ENCODE assay signal across 2 cellular contexts in genomic region chr7:1140481-1141104, GRCh38.
TF ChIP-seq lines count a peak whose summit lies in the region.

No MANE protein-coding gene starts in this region.

TF ChIP-seq in SK-N-SH treated with all-trans-retinoic acid at 6 μM for 48 hours, 23 proteins besides CTCF, POLR2A, EP300 and RAD21 (continued from another document):
- TF ChIP-seq, protein P1, sequence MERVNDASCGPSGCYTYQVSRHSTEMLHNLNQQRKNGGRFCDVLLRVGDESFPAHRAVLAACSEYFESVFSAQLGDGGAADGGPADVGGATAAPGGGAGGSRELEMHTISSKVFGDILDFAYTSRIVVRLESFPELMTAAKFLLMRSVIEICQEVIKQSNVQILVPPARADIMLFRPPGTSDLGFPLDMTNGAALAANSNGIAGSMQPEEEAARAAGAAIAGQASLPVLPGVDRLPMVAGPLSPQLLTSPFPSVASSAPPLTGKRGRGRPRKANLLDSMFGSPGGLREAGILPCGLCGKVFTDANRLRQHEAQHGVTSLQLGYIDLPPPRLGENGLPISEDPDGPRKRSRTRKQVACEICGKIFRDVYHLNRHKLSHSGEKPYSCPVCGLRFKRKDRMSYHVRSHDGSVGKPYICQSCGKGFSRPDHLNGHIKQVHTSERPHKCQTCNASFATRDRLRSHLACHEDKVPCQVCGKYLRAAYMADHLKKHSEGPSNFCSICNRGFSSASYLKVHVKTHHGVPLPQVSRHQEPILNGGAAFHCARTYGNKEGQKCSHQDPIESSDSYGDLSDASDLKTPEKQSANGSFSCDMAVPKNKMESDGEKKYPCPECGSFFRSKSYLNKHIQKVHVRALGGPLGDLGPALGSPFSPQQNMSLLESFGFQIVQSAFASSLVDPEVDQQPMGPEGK (CRISPR knock-in tag; IDR thresholded peaks at IDR 0.05; ENCODE audit: borderline replicate concordance), result no peak

TF ChIP-seq in WTC11, 78 proteins besides CTCF, POLR2A, EP300 and RAD21 (continued from another document):
- TF ChIP-seq RELA (CRISPR knock-in tag; IDR thresholded peaks at IDR 0.05; ENCODE audit: borderline replicate concordance), result no peak
